8 cellular contexts compared by ENCODE assay signal in the genomic region with DNA sequence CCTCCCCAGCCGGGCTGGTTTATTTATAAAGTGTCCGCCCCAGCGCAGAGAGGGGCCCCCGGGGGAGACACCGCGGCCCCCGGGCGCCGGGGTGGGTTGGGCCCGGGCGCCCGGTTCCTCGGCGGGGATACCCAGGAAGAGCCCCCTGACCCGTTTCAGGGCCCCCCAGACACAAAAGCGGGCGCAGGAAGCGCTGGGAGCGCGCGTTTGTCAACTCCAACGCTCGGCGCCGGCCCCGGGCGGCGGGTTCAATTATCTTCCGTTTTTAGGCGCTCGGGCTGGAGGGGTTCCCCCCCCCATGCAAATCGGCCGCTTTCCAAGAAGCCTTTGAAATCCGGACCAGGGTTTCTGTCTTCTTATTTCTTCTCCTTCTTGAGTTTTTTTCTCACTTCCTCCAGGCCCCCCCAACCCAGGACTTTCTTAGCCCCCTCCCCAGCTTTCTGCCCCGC.
DNase-seq lines count a peak whose midpoint lies in the region; ATAC-seq and TF ChIP-seq lines count a peak whose summit lies in the region.

No MANE protein-coding gene starts in this region.

- ATAC-seq in GM19351 (IDR thresholded peaks at IDR 0.05; ENCODE audit: unreplicated experiment) (no peak), HG02981 (IDR thresholded peaks at IDR 0.05; ENCODE audit: unreplicated experiment) (no peak), GM18861 (IDR thresholded peaks at IDR 0.05; ENCODE audit: unreplicated experiment) (no peak)

- peaks cover 16% of the 10 kb centered on the region for H3K4me1 ChIP-seq in neuron (ENCODE audit: insufficient read depth, low read length)

- H3K4me3 ChIP-seq in HFF-Myc (replicated peaks; ENCODE audit: low read depth, low read length) (peak overlapping the region; percentile 84), WERI-Rb-1 (ENCODE audit: low read depth, low read length) (peak overlapping the region; percentile 72), neuron (ENCODE audit: low read length) (peak overlapping the region; percentile 99)

- peak overlapping the region; percentile 92 for H3K27ac ChIP-seq in WERI-Rb-1

- H3K27me3 ChIP-seq in WERI-Rb-1 (ENCODE audit: insufficient read depth, low read depth, severe bottlenecking) (no peaks in the 10 kb centered on the region), neuron (ENCODE audit: insufficient read depth, low read length) (no peaks in the 10 kb centered on the region)

- no peaks in the 10 kb centered on the region for H3K9me3 ChIP-seq in WERI-Rb-1 (ENCODE audit: severe bottlenecking)
- H3K9me3 ChIP-seq in neuron (ENCODE audit: low read length), result no peaks in the 10 kb centered on the region

- TF ChIP-seq CTCF in HFF-Myc (IDR thresholded peaks at IDR 0.05; ENCODE audit: low read depth, low read length, missing control alignments) (no peak), WERI-Rb-1 (IDR thresholded peaks at IDR 0.05; ENCODE audit: low read depth, low read length) (no peak)

- DNase-seq in CD1c-positive myeloid dendritic cell (ENCODE audit: extremely low spot score) (peak; percentile 88), HFF-Myc (ENCODE audit: extremely low read depth, low read depth) (no peak), WERI-Rb-1 (no peak), fibroblast of peridontal ligament (ENCODE audit: extremely low read depth) (peak; percentile 35)

- H3K36me3 ChIP-seq in WERI-Rb-1, result peaks cover 27% of the 10 kb centered on the region
- peaks cover 3% of the 10 kb centered on the region for H3K36me3 ChIP-seq in neuron (ENCODE audit: insufficient read depth, low read length)

- H2AFZ ChIP-seq in neuron (ENCODE audit: low read depth, low read length), result peak overlapping the region; percentile 54

Comparison
In these comparisons a context has a peak if more than half of its experiments do, and no peak if none do; other contexts are left out.
1. DNase-seq: peak in CD1c-positive myeloid dendritic cell (single experiment) and fibroblast of peridontal ligament (single experiment); none in HFF-Myc (single experiment) and WERI-Rb-1 (single experiment).
2. Peak in every context shown above with its lines, with median percentiles within 50 percentile points of each other: H3K4me3 ChIP-seq.